In genomic region chr3:43695863-43696262, GRCh38 we compare ENCODE assay signal across 19 cellular contexts. TPM values are rescaled to one million over a fixed set of nuclear protein-coding genes. Genes with fewer than 3 reads are reported as not detected.
DNase-seq lines count a peak whose midpoint lies in the region; ATAC-seq and TF ChIP-seq lines count a peak whose summit lies in the region.
"Had no signal": no experiment of that assay in that cellular context is flagged by ENCODE, and none has a peak within 500 bp of the region (broad histone marks: within the 10 kb centered on the region; RNA-seq: fewer than 3 reads in every experiment).

No MANE protein-coding gene starts in this region.

- H3K36me3 ChIP-seq in left ventricle myocardium inferior = peaks cover 2% of the 10 kb centered on the region
- peaks cover 12% of the 10 kb centered on the region for H3K36me3 ChIP-seq in RWPE2 (ENCODE audit: low read depth)
- no peaks in the 10 kb centered on the region for H3K36me3 ChIP-seq in hepatocyte (replicated peaks; ENCODE audit: insufficient read depth, low read depth)
- H3K36me3 ChIP-seq in upper lobe of left lung = peaks cover 0 to 1% (median 0%) of the 10 kb centered on the region in 4 donors
- peaks cover 4% of the 10 kb centered on the region; the same call in 1 of the 2 replicates for H3K36me3 ChIP-seq in WERI-Rb-1
- H3K36me3 ChIP-seq: pancreas, transverse colon had no signal

- DNase-seq in left ventricle myocardium inferior (no peak), left cardiac atrium (no peak), RWPE2 (ENCODE audit: low spot score) (no peak), hepatocyte (ENCODE audit: low spot score) (no peak), upper lobe of left lung (no peak), WERI-Rb-1 (no peak), Ammon's horn (ENCODE audit: low spot score) (no peak), SIG-M5 treated with dmso at 0.1 percent for 504 hours (lab: John Stamatoyannopoulos, UW; ENCODE audit: unreplicated experiment) (no peak)
- DNase-seq: activated gamma-delta T cell treated with Interleukin-2 at 50 U/mL for 16 hours; DMS79 treated with DMSO at 0.1 percent for 48 hours; mucosa of descending colon; NCI-H1417 treated with DMSO at 0.1 percent for 48 hours; NCI-H2081; NCI-H345; pancreas; stimulated activated CD4-positive, alpha-beta T cell treated with anti-CD3 and anti-CD28 coated beads, Interleukin-2, amount 100 ng/mL, for 24 hours; transverse colon had no signal

- H3K4me1 ChIP-seq in left ventricle myocardium inferior = peaks cover 42% of the 10 kb centered on the region
- H3K4me1 ChIP-seq in RWPE2 (ENCODE audit: insufficient read depth, poor library complexity, severe bottlenecking) = peaks cover 50% of the 10 kb centered on the region
- H3K4me1 ChIP-seq in hepatocyte (ENCODE audit: insufficient read depth) = peaks cover 45% of the 10 kb centered on the region
- H3K4me1 ChIP-seq in upper lobe of left lung = peaks cover 21 to 47% (median 32%) of the 10 kb centered on the region in 4 donors

- no peaks in the 10 kb centered on the region for H3K9me2 ChIP-seq in hepatocyte (replicated peaks; ENCODE audit: insufficient read depth)

- peak overlapping the region; percentile 55 for H3K4me2 ChIP-seq in hepatocyte
- H3K4me2 ChIP-seq: smooth muscle cell had no signal

- intact Hi-C loops in left ventricle myocardium inferior (cut with micrococcal nuclease) = no loop called here
- intact Hi-C loops in left cardiac atrium (cut with DNase I) = no loop called here

- H3K9me3 ChIP-seq in left ventricle myocardium inferior (replicated peaks) = no peaks in the 10 kb centered on the region
- H3K9me3 ChIP-seq in RWPE2 (ENCODE audit: severe bottlenecking) = no peaks in the 10 kb centered on the region
- no peaks in the 10 kb centered on the region for H3K9me3 ChIP-seq in hepatocyte (ENCODE audit: low read depth)
- H3K9me3 ChIP-seq in upper lobe of left lung = no peaks in the 10 kb centered on the region
- H3K9me3 ChIP-seq in WERI-Rb-1 (ENCODE audit: severe bottlenecking) = no peaks in the 10 kb centered on the region
- H3K9me3 ChIP-seq: BLaER1 treated with 17β-estradiol and CSF1 and Interleukin-3, amounts not matched to agents 10 nM and 100 nM; mucosa of descending colon; pancreas; transverse colon had no signal

- TF ChIP-seq EP300 in upper lobe of left lung (IDR thresholded peaks at IDR 0.05) = no peak

- ATAC-seq in left cardiac atrium (no peak), RWPE2 (ENCODE audit: low read depth) (no peak), upper lobe of left lung (ENCODE audit: low FRiP score in 2 of 2) (no peak)
- ATAC-seq: mucosa of descending colon had no signal

- no peaks in the 10 kb centered on the region for H4K20me1 ChIP-seq in hepatocyte (ENCODE audit: insufficient read depth, poor library complexity, severe bottlenecking)

- no peak for TF ChIP-seq POLR2A in upper lobe of left lung (IDR thresholded peaks at IDR 0.05)

- H3K27ac ChIP-seq in left ventricle myocardium inferior (replicated peaks) (peak overlapping the region; percentile 20), RWPE2 (ENCODE audit: poor library complexity, severe bottlenecking) (peak overlapping the region; percentile 66), hepatocyte (peak overlapping the region; percentile 65), upper lobe of left lung (peak overlapping the region; percentile 6 to 51 (median 40)), WERI-Rb-1 (no peak overlapping the region)
- H3K27ac ChIP-seq: BLaER1 treated with 17β-estradiol and CSF1 and Interleukin-3, amounts not matched to agents 10 nM and 100 nM had no signal

- H3K27me3 ChIP-seq in left ventricle myocardium inferior (ENCODE audit: low read depth) = no peaks in the 10 kb centered on the region
- H3K27me3 ChIP-seq in RWPE2 (ENCODE audit: insufficient read depth, poor library complexity, severe bottlenecking) = no peaks in the 10 kb centered on the region
- H3K27me3 ChIP-seq in hepatocyte = no peaks in the 10 kb centered on the region
- H3K27me3 ChIP-seq in upper lobe of left lung = no peaks in the 10 kb centered on the region
- H3K27me3 ChIP-seq in WERI-Rb-1 (ENCODE audit: insufficient read depth, low read depth, severe bottlenecking) = no peaks in the 10 kb centered on the region
- H3K27me3 ChIP-seq: BLaER1 treated with 17β-estradiol and CSF1 and Interleukin-3, amounts not matched to agents 10 nM and 100 nM; pancreas; transverse colon had no signal

- TF ChIP-seq CTCF in left ventricle myocardium inferior (IDR thresholded peaks at IDR 0.05; ENCODE audit: borderline replicate concordance) (no peak), RWPE2 (IDR thresholded peaks at IDR 0.05; ENCODE audit: poor library complexity, severe bottlenecking) (no peak), hepatocyte (IDR thresholded peaks at IDR 0.05; ENCODE audit: poor library complexity) (no peak), upper lobe of left lung (IDR thresholded peaks at IDR 0.05) (no peak), WERI-Rb-1 (IDR thresholded peaks at IDR 0.05; ENCODE audit: low read depth, low read length) (no peak)

- H2AFZ ChIP-seq in hepatocyte = no peak overlapping the region

- peaks cover 82% of the 10 kb centered on the region for H3K79me2 ChIP-seq in hepatocyte

- H3K4me3 ChIP-seq in left ventricle myocardium inferior (no peak overlapping the region), RWPE2 (ENCODE audit: severe bottlenecking) (no peak overlapping the region), hepatocyte (no peak overlapping the region), upper lobe of left lung (no peak overlapping the region), WERI-Rb-1 (ENCODE audit: low read depth, low read length) (no peak overlapping the region)
- H3K4me3 ChIP-seq: BLaER1 treated with 17β-estradiol and CSF1 and Interleukin-3, amounts not matched to agents 10 nM and 100 nM; mucosa of descending colon; pancreas; smooth muscle cell; transverse colon had no signal

RNA-seq across cellular contexts. Expression of gene ABHD5, which starts 5.1 kb away (rescaled TPM):
- total RNA-seq in left ventricle myocardium inferior (24.1 TPM), left cardiac atrium (10 to 100 TPM; 27.9 to 29.2 TPM), hepatocyte (26.6 and 29.9 TPM in 2 replicates), upper lobe of left lung (10 to 100 TPM; 35.6 to 42.6 (median 37.4) TPM)
- polyA plus RNA-seq in hepatocyte = 14.3 and 25.1 TPM in 2 replicates
